Comparison of ENCODE assay signal across 12 cellular contexts in the genomic region with DNA sequence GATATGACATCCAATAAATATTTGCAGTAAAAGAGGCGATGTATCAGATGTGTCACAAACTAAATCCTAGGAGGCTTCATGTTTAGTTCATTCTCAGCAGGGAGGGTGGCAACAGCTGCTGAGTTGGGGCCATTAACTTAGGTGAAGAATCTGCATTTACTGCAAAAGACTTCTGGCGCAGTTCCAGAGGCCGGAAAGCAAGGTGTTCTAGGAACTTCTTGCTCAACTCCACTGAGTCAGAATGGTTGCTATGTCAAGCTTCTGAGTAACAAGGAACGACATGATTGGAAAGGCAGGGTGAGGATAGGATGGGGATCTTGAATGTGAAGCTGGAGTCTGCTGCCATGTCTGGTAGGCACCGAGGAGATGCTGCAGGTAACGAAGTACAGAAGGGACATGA. TPM values are rescaled to one million over a fixed set of nuclear protein-coding genes. Genes with fewer than 3 reads are reported as not detected.
DNase-seq lines count a peak whose midpoint lies in the region; ATAC-seq and TF ChIP-seq lines count a peak whose summit lies in the region.
"Had no signal": no experiment of that assay in that cellular context is flagged by ENCODE, and none has a peak within 500 bp of the region (broad histone marks: within the 10 kb centered on the region; RNA-seq: fewer than 3 reads in every experiment).

No MANE protein-coding gene starts in this region.

- TF ChIP-seq CTCF in AG10803 (conservative IDR thresholded peaks at IDR 0.05; ENCODE audit: low read length), result no peak

- H3K4me3 ChIP-seq in AG10803 (ENCODE audit: low read length) (no peak overlapping the region), mesenchymal stem cell (ENCODE audit: insufficient read depth in 1 of 2, low read depth in 1 of 2, low read length in 2 of 2) (no peak overlapping the region)
- H3K4me3 ChIP-seq: cardiac muscle cell had no signal

- ATAC-seq in HG02973 (IDR thresholded peaks at IDR 0.05; ENCODE audit: unreplicated experiment) (no peak), HG02852 (IDR thresholded peaks at IDR 0.05; ENCODE audit: unreplicated experiment) (no peak), GM21526 (IDR thresholded peaks at IDR 0.05; ENCODE audit: low FRiP score, unreplicated experiment) (no peak)
- ATAC-seq: left ventricle myocardium superior had no signal

- no peak overlapping the region for H3K4ac ChIP-seq in mesenchymal stem cell (ENCODE audit: low read depth in 1 of 2, low read length in 2 of 2)

- H2BK15ac ChIP-seq in mesenchymal stem cell (ENCODE audit: low read depth, poor library complexity, severe bottlenecking), result no peak overlapping the region

- no peaks in the 10 kb centered on the region for H3K9me3 ChIP-seq in mesenchymal stem cell (ENCODE audit: control insufficient read depth, low read length)

- no peak overlapping the region for H3K4me2 ChIP-seq in mesenchymal stem cell (ENCODE audit: low read length, poor library complexity, severe bottlenecking)

- H3K9ac ChIP-seq in mesenchymal stem cell (ENCODE audit: low read length), result no peak overlapping the region

- 82% methylated on average over 6 of the region's 6 CpGs for WGBS in mesenchymal stem cell

- no peak overlapping the region for H2BK12ac ChIP-seq in mesenchymal stem cell (ENCODE audit: low read length in 2 of 2)

- peaks cover 6 to 7% of the 10 kb centered on the region in 2 experiments for H3K36me3 ChIP-seq in mesenchymal stem cell (ENCODE audit: control insufficient read depth in 1 of 2, insufficient read depth in 2 of 2, low read depth in 1 of 2, low read length in 2 of 2)

- H3K14ac ChIP-seq in mesenchymal stem cell (ENCODE audit: low read length in 2 of 2), result no peak overlapping the region

- no peaks in the 10 kb centered on the region for H3K79me1 ChIP-seq in mesenchymal stem cell (replicated peaks; ENCODE audit: low read length, poor library complexity, severe bottlenecking)

- H3K23ac ChIP-seq in mesenchymal stem cell (ENCODE audit: low read length in 2 of 2), result no peak overlapping the region

- peak; percentile 69 for DNase-seq in AG10803 (ENCODE audit: low read depth)
- DNase-seq in H4 (ENCODE audit: low spot score), result peak; percentile 17
- peak; percentile 45 for DNase-seq in astrocyte of the hippocampus (ENCODE audit: low read depth, low spot score)
- DNase-seq in mesenchymal stem cell, result peak; percentile 74
- no peak for DNase-seq in HK-2 (ENCODE audit: unreplicated experiment)
- DNase-seq: H9, left ventricle myocardium superior, NCI-H1417 treated with DMSO at 0.1 percent for 48 hours had no signal

- H3K27me3 ChIP-seq in mesenchymal stem cell (ENCODE audit: control insufficient read depth in 1 of 2, insufficient read depth in 1 of 2, low read length in 2 of 2), result no peaks in the 10 kb centered on the region
- H3K27me3 ChIP-seq: cardiac muscle cell had no signal

- peaks cover 11% of the 10 kb centered on the region for H3K4me1 ChIP-seq in mesenchymal stem cell (ENCODE audit: control insufficient read depth, insufficient read depth, low read depth, low read length)

- H3K18ac ChIP-seq in mesenchymal stem cell (ENCODE audit: low read depth in 1 of 2, low read length in 2 of 2), result no peak overlapping the region

- H2BK120ac ChIP-seq in mesenchymal stem cell (ENCODE audit: low read depth, low read length), result no peak overlapping the region

- no peak overlapping the region for H4K8ac ChIP-seq in mesenchymal stem cell (ENCODE audit: low read length)

- no peak overlapping the region for H2BK5ac ChIP-seq in mesenchymal stem cell (ENCODE audit: low read depth, low read length, poor library complexity, severe bottlenecking)

- no peak overlapping the region for H2AK5ac ChIP-seq in mesenchymal stem cell (ENCODE audit: low read length, severe bottlenecking)

- H4K91ac ChIP-seq in mesenchymal stem cell (ENCODE audit: low read length), result no peak overlapping the region

- H2AFZ ChIP-seq in mesenchymal stem cell (ENCODE audit: low read depth, low read length), result no peak overlapping the region

- H3K27ac ChIP-seq in mesenchymal stem cell (ENCODE audit: low read length, poor library complexity, severe bottlenecking), result no peak overlapping the region

RNA-seq across cellular contexts. Expression of a gene that starts 11.7 kb away (rescaled TPM):
- total RNA-seq in H4 (2014; rRNA removed; shearing (Covaris generic)), result 18.1 and 18.8 TPM in 2 replicates
- polyA plus RNA-seq in mesenchymal stem cell (2013, experiment 1 of 2), result 47.9 TPM
- polyA plus RNA-seq in mesenchymal stem cell (2013, experiment 2 of 2), result 45.5 TPM

RNA-seq across cellular contexts. Expression of a gene that starts 38.8 kb away (rescaled TPM):
- total RNA-seq in H4 (2014; rRNA removed; shearing (Covaris generic)), result 115 and 141 TPM in 2 replicates
- polyA plus RNA-seq in mesenchymal stem cell (2013, experiment 1 of 2), result 53.8 TPM
- 63.4 TPM for polyA plus RNA-seq in mesenchymal stem cell (2013, experiment 2 of 2)

RNA-seq across cellular contexts. Expression of a gene that starts 39.1 kb away (rescaled TPM):
- total RNA-seq in H4 (2014; rRNA removed; shearing (Covaris generic)), result 5.8 and 6.4 TPM in 2 replicates
- polyA plus RNA-seq in mesenchymal stem cell (2013, experiment 1 of 2), result 2.5 TPM
- polyA plus RNA-seq in mesenchymal stem cell (2013, experiment 2 of 2), result 2.5 TPM
